ENCODE assay signal across 8 cellular contexts in the genomic region with DNA sequence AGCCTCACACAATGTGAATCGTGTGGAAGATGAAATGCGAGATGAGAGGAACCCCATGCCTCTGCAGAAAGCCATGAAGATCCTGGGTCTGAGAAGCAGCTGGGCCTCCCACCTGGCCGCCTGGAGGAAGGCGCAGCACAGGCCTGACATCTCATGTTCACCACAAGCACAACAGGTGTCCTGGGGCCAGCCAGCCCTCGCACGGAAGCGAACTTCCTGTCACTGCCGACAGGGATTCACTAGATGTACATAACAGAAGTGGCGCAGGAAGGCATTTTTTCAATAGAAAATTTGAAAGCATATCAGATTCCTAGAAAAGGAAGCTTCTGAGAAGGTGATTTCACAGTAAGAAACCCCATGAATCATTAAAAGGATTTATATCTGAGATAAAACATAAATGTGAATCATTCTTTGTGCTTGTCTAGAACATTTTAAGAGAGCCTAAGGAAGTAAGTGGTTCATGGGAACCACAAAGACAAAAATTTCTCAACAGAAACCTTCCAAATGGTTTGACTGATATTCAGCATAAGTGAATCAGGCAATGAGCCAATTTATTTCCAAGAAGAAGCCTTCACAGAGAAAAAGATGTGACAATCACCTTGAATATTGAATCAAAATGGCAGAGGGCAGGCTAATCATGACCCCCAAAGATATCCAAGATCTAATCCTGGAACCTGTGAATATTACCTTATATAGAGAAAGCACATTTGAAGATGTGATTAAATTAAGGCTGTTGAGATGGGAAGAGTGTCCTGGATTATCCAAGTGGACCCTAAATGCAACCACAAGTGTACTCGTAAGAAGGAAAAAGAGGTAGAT.
DNase-seq lines count a peak whose midpoint lies in the region; ATAC-seq and TF ChIP-seq lines count a peak whose summit lies in the region.

No MANE protein-coding gene starts in this region.

- no peaks in the 10 kb centered on the region for H3K36me3 Mint-ChIP-seq in CD8-positive, alpha-beta memory T cell
- no peaks in the 10 kb centered on the region for H3K36me3 Mint-ChIP-seq in stimulated activated memory B cell treated with anti-CD40 and anti-IgM and Interleukin-4, amounts not matched to agents 10 μg/mL and 1 μg/mL and 100 μg/mL, for 72 hours

- H3K27me3 ChIP-seq in CD8-positive, alpha-beta memory T cell (ENCODE audit: insufficient read depth, low read length, poor library complexity, severe bottlenecking), result no peaks in the 10 kb centered on the region

- peaks cover 24 to 31% (median 26%) of the 10 kb centered on the region in 3 donors for H3K4me1 Mint-ChIP-seq in CD8-positive, alpha-beta memory T cell
- H3K4me1 Mint-ChIP-seq in stimulated activated memory B cell treated with anti-CD40 and anti-IgM and Interleukin-4, amounts not matched to agents 10 μg/mL and 1 μg/mL and 100 μg/mL, for 72 hours, result peaks cover 33% of the 10 kb centered on the region

- H3K27ac ChIP-seq in CD8-positive, alpha-beta memory T cell (ENCODE audit: low read depth, low read length), result no peak overlapping the region

- peaks cover 0 to 3% of the 10 kb centered on the region in 2 donors for H3K27me3 Mint-ChIP-seq in CD8-positive, alpha-beta memory T cell
- H3K27me3 Mint-ChIP-seq in stimulated activated memory B cell treated with anti-CD40 and anti-IgM and Interleukin-4, amounts not matched to agents 10 μg/mL and 1 μg/mL and 100 μg/mL, for 72 hours, result no peaks in the 10 kb centered on the region

- H3K36me3 ChIP-seq in CD8-positive, alpha-beta memory T cell (ENCODE audit: insufficient read depth, low read length), result no peaks in the 10 kb centered on the region

- H3K27ac Mint-ChIP-seq in CD8-positive, alpha-beta memory T cell, result peak overlapping the region; percentile 20 to 92 (median 67)
- peak overlapping the region; percentile 72 for H3K27ac Mint-ChIP-seq in stimulated activated memory B cell treated with anti-CD40 and anti-IgM and Interleukin-4, amounts not matched to agents 10 μg/mL and 1 μg/mL and 100 μg/mL, for 72 hours

- H3K9me3 ChIP-seq in CD8-positive, alpha-beta memory T cell (ENCODE audit: low read length), result no peaks in the 10 kb centered on the region

- no peak for TF ChIP-seq CTCF in fibroblast of pulmonary artery (IDR thresholded peaks at IDR 0.05; ENCODE audit: low read length, missing control alignments)

- ATAC-seq in GM21390 (IDR thresholded peaks at IDR 0.05; ENCODE audit: unreplicated experiment) (peak; percentile 98), HG03575 (IDR thresholded peaks at IDR 0.05; ENCODE audit: extremely low read depth, insufficient number of reproducible peaks, low FRiP score, unreplicated experiment) (peak; percentile 99)
- peak; percentile 87 for ATAC-seq in stimulated activated memory B cell treated with anti-CD40 and anti-IgM and Interleukin-4, amounts not matched to agents 10 μg/mL and 1 μg/mL and 100 μg/mL, for 72 hours

- peak overlapping the region in 6 of 7 donors; percentile 22 to 82 (median 48) for H3K4me3 Mint-ChIP-seq in CD8-positive, alpha-beta memory T cell
- H3K4me3 Mint-ChIP-seq in stimulated activated memory B cell treated with anti-CD40 and anti-IgM and Interleukin-4, amounts not matched to agents 10 μg/mL and 1 μg/mL and 100 μg/mL, for 72 hours, result no peak overlapping the region

- DNase-seq in CD8-positive, alpha-beta memory T cell, result peak; percentile 27 to 69 (median 28)
- DNase-seq in activated CD4-positive, alpha-beta T cell treated with anti-CD3 and anti-CD28 coated beads, Interleukin-2, amount 50 U/mL, for 1 hour, result peak; percentile 46
- peak; percentile 53 for DNase-seq in fibroblast of pulmonary artery (ENCODE audit: low read depth)
- DNase-seq in DMS114 treated with DMSO at 0.1 percent for 48 hours (lab: John Stamatoyannopoulos, UW; ENCODE audit: unreplicated experiment), result no peak
- no peak for DNase-seq in SW 1271 (lab: John Stamatoyannopoulos, UW)

- POLR2A ChIA-PET in CD8-positive, alpha-beta memory T cell (lab: Charles Lee), result interaction anchor here (0.6 kb wide), 1 partner anchor 477 kb away, joined by 5 read pairs; no protein-coding TSS in a partner anchor

- no peak overlapping the region for H3K4me3 ChIP-seq in CD8-positive, alpha-beta memory T cell (ENCODE audit: low read length)
- no peak overlapping the region for H3K4me3 ChIP-seq in fibroblast of pulmonary artery (replicated peaks; ENCODE audit: low read depth, low read length)

- H3K9me3 Mint-ChIP-seq in CD8-positive, alpha-beta memory T cell, result peaks cover 0 to 3% (median 0%) of the 10 kb centered on the region in 5 donors
- peaks cover 3% of the 10 kb centered on the region for H3K9me3 Mint-ChIP-seq in stimulated activated memory B cell treated with anti-CD40 and anti-IgM and Interleukin-4, amounts not matched to agents 10 μg/mL and 1 μg/mL and 100 μg/mL, for 72 hours

- CTCF ChIA-PET in CD8-positive, alpha-beta memory T cell (lab: Charles Lee), result interaction anchor here (1.8 kb wide), 1 partner anchor 484 kb away, joined by 5 read pairs; a partner anchor contains a TSS

- H3K4me1 ChIP-seq in CD8-positive, alpha-beta memory T cell (ENCODE audit: insufficient read depth, low read length), result peaks cover 24% of the 10 kb centered on the region

Comparison
In these comparisons a context has a peak if more than half of its experiments do, and no peak if none do; other contexts are left out.
1. DNase-seq: peak in CD8-positive, alpha-beta memory T cell (5 of 5), activated CD4-positive, alpha-beta T cell treated with anti-CD3 and anti-CD28 coated beads, Interleukin-2, amount 50 U/mL, for 1 hour (single experiment) and fibroblast of pulmonary artery (single experiment); none in DMS114 treated with DMSO at 0.1 percent for 48 hours (single experiment) and SW 1271 (0 of 2).
2. Peak in every context shown above with its lines, with median percentiles within 50 percentile points of each other: ATAC-seq.